8 cellular contexts compared by ENCODE assay signal in genomic region chr3:72346526-72346926, GRCh38.
A peak's percentile ranks its signal among the peaks of the same experiment; 100 is the strongest.
DNase-seq lines count a peak whose midpoint lies in the region; ATAC-seq and TF ChIP-seq lines count a peak whose summit lies in the region.
"Had no signal": no experiment of that assay in that cellular context is flagged by ENCODE, and none has a peak within 500 bp of the region (broad histone marks: within the 10 kb centered on the region; RNA-seq: fewer than 3 reads in every experiment).

No MANE protein-coding gene starts in this region.

- H3K4me1 ChIP-seq in GM23338 (ENCODE audit: insufficient read depth) (peaks cover 6% of the 10 kb centered on the region; the same call in 1 of the 2 replicates), RWPE2 (ENCODE audit: insufficient read depth, poor library complexity, severe bottlenecking) (peaks cover 15% of the 10 kb centered on the region), smooth muscle cell (ENCODE audit: low read depth) (no peaks in the 10 kb centered on the region), PC-9 (replicated peaks; ENCODE audit: insufficient read depth) (no peaks in the 10 kb centered on the region)

- no peak overlapping the region for H3K27ac Mint-ChIP-seq in GM23338

- H3K36me3 Mint-ChIP-seq in GM23338 (ENCODE audit: low read depth) = no peaks in the 10 kb centered on the region

- CTCF ChIA-PET in PC-9 (lab: Charles Lee) = no interaction called here

- H3K4me3 Mint-ChIP-seq in GM23338 = no peak overlapping the region

- H3K27ac ChIP-seq in GM23338 (ENCODE audit: low read depth) (no peak overlapping the region), RWPE2 (ENCODE audit: poor library complexity, severe bottlenecking) (peak overlapping the region; percentile 89), smooth muscle cell (ENCODE audit: low read depth) (peak overlapping the region; percentile 80), PC-9 (no peak overlapping the region)

- intact Hi-C loops in PC-9 (cut with micrococcal nuclease; ENCODE audit: unreplicated experiment) = no loop called here

- DNase-seq in GM23338 (ENCODE audit: low spot score) (no peak), RWPE2 (ENCODE audit: low spot score) (no peak), fibroblast of the aortic adventitia (ENCODE audit: low read depth) (peak; percentile 98), smooth muscle cell (lab: John Stamatoyannopoulos, UW; ENCODE audit: unreplicated experiment) (no peak), NCI-H82 (lab: John Stamatoyannopoulos, UW) (no peak), PC-9 (no peak)
- DNase-seq in activated CD8-positive, alpha-beta memory T cell treated with anti-CD3 and anti-CD28 coated beads, Interleukin-2, amount 50 U/mL, for 4 hours = no peak
- DNase-seq: stimulated activated CD8-positive, alpha-beta memory T cell treated with anti-CD3 and anti-CD28 coated beads, Interleukin-4, amount 100 ng/mL, for 48 hours had no signal

- H3K9me3 ChIP-seq in RWPE2 (ENCODE audit: severe bottlenecking) = no peaks in the 10 kb centered on the region
- no peaks in the 10 kb centered on the region for H3K9me3 ChIP-seq in smooth muscle cell (replicated peaks; ENCODE audit: low read depth)
- H3K9me3 ChIP-seq in PC-9 (ENCODE audit: insufficient read depth, low read depth) = no peaks in the 10 kb centered on the region

- no TSS peak for BruUV-seq in PC-9 (replicated peaks; lab: Mats Ljungman, UMichigan)

- no peaks in the 10 kb centered on the region for H3F3A ChIP-seq in GM23338 (replicated peaks; ENCODE audit: low read depth)
- H3F3A ChIP-seq in smooth muscle cell (ENCODE audit: low read depth) = peaks cover 3% of the 10 kb centered on the region
- no peaks in the 10 kb centered on the region for H3F3A ChIP-seq in PC-9 (ENCODE audit: insufficient read depth, low read depth)

- H2AFZ ChIP-seq in GM23338 = peak overlapping the region; percentile 52; the same call in 1 of the 2 replicates
- no peak overlapping the region for H2AFZ ChIP-seq in smooth muscle cell (ENCODE audit: low read depth)
- no peak overlapping the region for H2AFZ ChIP-seq in PC-9

- no peaks in the 10 kb centered on the region for H4K20me1 ChIP-seq in GM23338 (replicated peaks; ENCODE audit: insufficient read depth)
- H4K20me1 ChIP-seq in smooth muscle cell (ENCODE audit: low read depth) = no peaks in the 10 kb centered on the region
- H4K20me1 ChIP-seq in PC-9 (ENCODE audit: insufficient read depth) = no peaks in the 10 kb centered on the region

- no peaks in the 10 kb centered on the region for H3K27me3 ChIP-seq in GM23338 (ENCODE audit: insufficient read depth)
- H3K27me3 ChIP-seq in RWPE2 (ENCODE audit: insufficient read depth, poor library complexity, severe bottlenecking) = no peaks in the 10 kb centered on the region
- no peaks in the 10 kb centered on the region for H3K27me3 ChIP-seq in smooth muscle cell (ENCODE audit: low read depth)
- H3K27me3 ChIP-seq in PC-9 (ENCODE audit: insufficient read depth, low read depth) = no peaks in the 10 kb centered on the region

- ATAC-seq in GM23338 (no peak), RWPE2 (ENCODE audit: low read depth) (peak; percentile 94)

- H3K4me3 ChIP-seq in GM23338 (no peak overlapping the region), RWPE2 (ENCODE audit: severe bottlenecking) (no peak overlapping the region), fibroblast of the aortic adventitia (ENCODE audit: low read depth, low read length) (no peak overlapping the region), smooth muscle cell (no peak overlapping the region), PC-9 (no peak overlapping the region)

- H3K9ac ChIP-seq in smooth muscle cell (ENCODE audit: low read depth) = no peak overlapping the region

- H3K9me3 Mint-ChIP-seq in GM23338 = no peaks in the 10 kb centered on the region

- POLR2A ChIA-PET in PC-9 (lab: Charles Lee; ENCODE audit: unreplicated experiment) = no interaction called here

- H3K79me2 ChIP-seq in GM23338 (replicated peaks; ENCODE audit: insufficient read depth) (no peaks in the 10 kb centered on the region), smooth muscle cell (ENCODE audit: low read depth) (no peaks in the 10 kb centered on the region), PC-9 (ENCODE audit: low read depth) (no peaks in the 10 kb centered on the region)

- TF ChIP-seq CTCF in GM23338 (conservative IDR thresholded peaks at IDR 0.05; ENCODE audit: low read depth in 2 of 2) (no peak), RWPE2 (IDR thresholded peaks at IDR 0.05; ENCODE audit: poor library complexity, severe bottlenecking) (no peak), fibroblast of the aortic adventitia (IDR thresholded peaks at IDR 0.05; ENCODE audit: insufficient read depth, low read length) (no peak), smooth muscle cell (IDR thresholded peaks at IDR 0.05; ENCODE audit: borderline replicate concordance, insufficient read depth, poor library complexity, severe bottlenecking) (no peak), PC-9 (conservative IDR thresholded peaks at IDR 0.05) (no peak)

- H3K9me2 ChIP-seq in GM23338 (ENCODE audit: insufficient read depth) (no peaks in the 10 kb centered on the region), PC-9 (ENCODE audit: insufficient read depth) (no peaks in the 10 kb centered on the region)

- H3K27me3 Mint-ChIP-seq in GM23338 (ENCODE audit: insufficient read depth, low read depth, poor library complexity) = peaks cover 12% of the 10 kb centered on the region

- H3K4me1 Mint-ChIP-seq in GM23338 = peaks cover 18% of the 10 kb centered on the region

- 31% methylated on average over 8 of the region's 8 CpGs for WGBS in smooth muscle cell (ENCODE audit: low lambda C conversion rate)

- H3K4me2 ChIP-seq in GM23338 (no peak overlapping the region), smooth muscle cell (peak overlapping the region; percentile 14), PC-9 (no peak overlapping the region)

- H3K36me3 ChIP-seq in GM23338 (ENCODE audit: insufficient read depth) = no peaks in the 10 kb centered on the region
- H3K36me3 ChIP-seq in RWPE2 (ENCODE audit: low read depth) = no peaks in the 10 kb centered on the region
- no peaks in the 10 kb centered on the region for H3K36me3 ChIP-seq in smooth muscle cell (ENCODE audit: low read depth)
- H3K36me3 ChIP-seq in PC-9 (ENCODE audit: low read depth) = no peaks in the 10 kb centered on the region

TF ChIP-seq in GM23338, 12 proteins besides CTCF, POLR2A, EP300 and RAD21 (continues in another document):
- no peak for TF ChIP-seq STAT1 (IDR thresholded peaks at IDR 0.05; ENCODE audit: unreplicated experiment)
- TF ChIP-seq, protein P1, sequence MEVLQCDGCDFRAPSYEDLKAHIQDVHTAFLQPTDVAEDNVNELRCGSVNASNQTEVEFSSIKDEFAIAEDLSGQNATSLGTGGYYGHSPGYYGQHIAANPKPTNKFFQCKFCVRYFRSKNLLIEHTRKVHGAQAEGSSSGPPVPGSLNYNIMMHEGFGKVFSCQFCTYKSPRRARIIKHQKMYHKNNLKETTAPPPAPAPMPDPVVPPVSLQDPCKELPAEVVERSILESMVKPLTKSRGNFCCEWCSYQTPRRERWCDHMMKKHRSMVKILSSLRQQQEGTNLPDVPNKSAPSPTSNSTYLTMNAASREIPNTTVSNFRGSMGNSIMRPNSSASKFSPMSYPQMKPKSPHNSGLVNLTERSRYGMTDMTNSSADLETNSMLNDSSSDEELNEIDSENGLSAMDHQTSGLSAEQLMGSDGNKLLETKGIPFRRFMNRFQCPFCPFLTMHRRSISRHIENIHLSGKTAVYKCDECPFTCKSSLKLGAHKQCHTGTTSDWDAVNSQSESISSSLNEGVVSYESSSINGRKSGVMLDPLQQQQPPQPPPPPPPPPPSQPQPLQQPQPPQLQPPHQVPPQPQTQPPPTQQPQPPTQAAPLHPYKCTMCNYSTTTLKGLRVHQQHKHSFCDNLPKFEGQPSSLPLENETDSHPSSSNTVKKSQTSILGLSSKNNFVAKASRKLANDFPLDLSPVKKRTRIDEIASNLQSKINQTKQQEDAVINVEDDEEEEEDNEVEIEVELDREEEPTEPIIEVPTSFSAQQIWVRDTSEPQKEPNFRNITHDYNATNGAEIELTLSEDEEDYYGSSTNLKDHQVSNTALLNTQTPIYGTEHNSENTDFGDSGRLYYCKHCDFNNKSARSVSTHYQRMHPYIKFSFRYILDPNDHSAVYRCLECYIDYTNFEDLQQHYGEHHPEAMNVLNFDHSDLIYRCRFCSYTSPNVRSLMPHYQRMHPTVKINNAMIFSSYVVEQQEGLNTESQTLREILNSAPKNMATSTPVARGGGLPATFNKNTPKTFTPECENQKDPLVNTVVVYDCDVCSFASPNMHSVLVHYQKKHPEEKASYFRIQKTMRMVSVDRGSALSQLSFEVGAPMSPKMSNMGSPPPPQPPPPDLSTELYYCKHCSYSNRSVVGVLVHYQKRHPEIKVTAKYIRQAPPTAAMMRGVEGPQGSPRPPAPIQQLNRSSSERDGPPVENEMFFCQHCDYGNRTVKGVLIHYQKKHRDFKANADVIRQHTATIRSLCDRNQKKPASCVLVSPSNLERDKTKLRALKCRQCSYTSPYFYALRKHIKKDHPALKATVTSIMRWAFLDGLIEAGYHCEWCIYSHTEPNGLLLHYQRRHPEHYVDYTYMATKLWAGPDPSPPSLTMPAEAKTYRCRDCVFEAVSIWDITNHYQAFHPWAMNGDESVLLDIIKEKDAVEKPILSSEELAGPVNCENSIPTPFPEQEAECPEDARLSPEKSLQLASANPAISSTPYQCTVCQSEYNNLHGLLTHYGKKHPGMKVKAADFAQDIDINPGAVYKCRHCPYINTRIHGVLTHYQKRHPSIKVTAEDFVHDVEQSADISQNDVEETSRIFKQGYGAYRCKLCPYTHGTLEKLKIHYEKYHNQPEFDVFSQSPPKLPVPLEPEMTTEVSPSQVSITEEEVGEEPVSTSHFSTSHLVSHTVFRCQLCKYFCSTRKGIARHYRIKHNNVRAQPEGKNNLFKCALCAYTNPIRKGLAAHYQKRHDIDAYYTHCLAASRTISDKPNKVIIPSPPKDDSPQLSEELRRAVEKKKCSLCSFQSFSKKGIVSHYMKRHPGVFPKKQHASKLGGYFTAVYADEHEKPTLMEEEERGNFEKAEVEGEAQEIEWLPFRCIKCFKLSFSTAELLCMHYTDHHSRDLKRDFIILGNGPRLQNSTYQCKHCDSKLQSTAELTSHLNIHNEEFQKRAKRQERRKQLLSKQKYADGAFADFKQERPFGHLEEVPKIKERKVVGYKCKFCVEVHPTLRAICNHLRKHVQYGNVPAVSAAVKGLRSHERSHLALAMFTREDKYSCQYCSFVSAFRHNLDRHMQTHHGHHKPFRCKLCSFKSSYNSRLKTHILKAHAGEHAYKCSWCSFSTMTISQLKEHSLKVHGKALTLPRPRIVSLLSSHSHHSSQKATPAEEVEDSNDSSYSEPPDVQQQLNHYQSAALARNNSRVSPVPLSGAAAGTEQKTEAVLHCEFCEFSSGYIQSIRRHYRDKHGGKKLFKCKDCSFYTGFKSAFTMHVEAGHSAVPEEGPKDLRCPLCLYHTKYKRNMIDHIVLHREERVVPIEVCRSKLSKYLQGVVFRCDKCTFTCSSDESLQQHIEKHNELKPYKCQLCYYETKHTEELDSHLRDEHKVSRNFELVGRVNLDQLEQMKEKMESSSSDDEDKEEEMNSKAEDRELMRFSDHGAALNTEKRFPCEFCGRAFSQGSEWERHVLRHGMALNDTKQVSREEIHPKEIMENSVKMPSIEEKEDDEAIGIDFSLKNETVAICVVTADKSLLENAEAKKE (CRISPR knock-in tag; IDR thresholded peaks at IDR 0.05) = no peak
- no peak for TF ChIP-seq NANOG (IDR thresholded peaks at IDR 0.05; ENCODE audit: borderline replicate concordance)
- TF ChIP-seq ZNF331 (CRISPR knock-in tag; IDR thresholded peaks at IDR 0.05; ENCODE audit: low read depth) = no peak

Comparison
In these comparisons a context has a peak if more than half of its experiments do, and no peak if none do; other contexts are left out.
1. H3K27ac ChIP-seq: peak in RWPE2 (single experiment) and smooth muscle cell (single experiment); none in GM23338 (single experiment) and PC-9 (single experiment).